ENCODE assay signal across 1 cellular context in genomic region chr11:132864811-132865576, GRCh38.
TF ChIP-seq lines count a peak whose summit lies in the region.

No MANE protein-coding gene starts in this region.

TF ChIP-seq in GM23338, 12 proteins besides CTCF, POLR2A, EP300 and RAD21 (continued from another document):
- TF ChIP-seq ZNF462 (CRISPR knock-in tag; IDR thresholded peaks at IDR 0.05), result peak; percentile 76; the same call in 1 of the 2 replicates
